9 cellular contexts compared by ENCODE assay signal in the genomic region with DNA sequence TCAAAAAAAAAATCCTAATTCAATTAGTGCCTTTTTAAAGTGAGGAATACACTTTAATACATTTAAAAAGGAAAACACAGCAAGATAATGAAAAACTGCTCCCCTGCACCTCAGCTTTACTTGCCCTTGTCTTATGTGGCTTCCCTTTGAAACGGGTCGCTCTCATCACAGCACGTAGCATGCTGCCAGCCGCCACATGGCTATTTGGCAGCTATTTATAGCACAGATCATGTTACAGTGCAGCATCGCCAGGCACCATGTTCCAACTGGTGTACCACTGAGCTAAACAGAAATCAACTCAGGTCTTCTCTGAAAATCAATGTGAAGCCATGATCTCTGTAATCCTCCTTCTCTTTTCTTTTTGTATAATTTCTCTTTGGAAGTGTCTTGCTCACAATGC.
DNase-seq lines count a peak whose midpoint lies in the region; ATAC-seq and TF ChIP-seq lines count a peak whose summit lies in the region.
"Had no signal": no experiment of that assay in that cellular context is flagged by ENCODE, and none has a peak within 500 bp of the region (broad histone marks: within the 10 kb centered on the region; RNA-seq: fewer than 3 reads in every experiment).

No MANE protein-coding gene starts in this region.

- TF ChIP-seq CTCF in HFF-Myc (IDR thresholded peaks at IDR 0.05; ENCODE audit: low read depth, low read length, missing control alignments): no peak
- no peak for TF ChIP-seq CTCF in choroid plexus epithelial cell (conservative IDR thresholded peaks at IDR 0.05; ENCODE audit: low read depth, low read length)
- TF ChIP-seq CTCF in coronary artery (IDR thresholded peaks at IDR 0.05): no peak

- ATAC-seq in GM21576 (IDR thresholded peaks at IDR 0.05; ENCODE audit: unreplicated experiment): no peak
- ATAC-seq: stimulated activated naive CD8-positive, alpha-beta T cell treated with anti-CD3 and anti-CD28 coated beads, Interleukin-15, amount 100 ng/mL, for 72 hours had no signal

- H3K27ac ChIP-seq in coronary artery: no peak overlapping the region

- DNase-seq in HFF-Myc (ENCODE audit: extremely low read depth, low read depth) (peak; percentile 14), NCI-H446 (lab: John Stamatoyannopoulos, UW) (peak; percentile 81 to 88), choroid plexus epithelial cell (ENCODE audit: low read depth) (peak; percentile 50), renal cortical epithelial cell (ENCODE audit: low read depth) (peak; percentile 26), coronary artery (ENCODE audit: low spot score) (no peak), KG1 (lab: John Stamatoyannopoulos, UW) (no peak)
- DNase-seq in activated CD8-positive, alpha-beta memory T cell treated with anti-CD3 and anti-CD28 coated beads for 24 hours: no peak
- DNase-seq: stimulated activated naive CD8-positive, alpha-beta T cell treated with anti-CD3 and anti-CD28 coated beads, Interleukin-15, amount 100 ng/mL, for 72 hours had no signal

- H3K4me3 ChIP-seq in HFF-Myc (replicated peaks; ENCODE audit: low read depth, low read length) (no peak overlapping the region), choroid plexus epithelial cell (ENCODE audit: low read depth, low read length) (no peak overlapping the region), coronary artery (no peak overlapping the region)

Comparison
In these comparisons a context has a peak if more than half of its experiments do, and no peak if none do; other contexts are left out.
1. DNase-seq: peak in HFF-Myc (single experiment), NCI-H446 (2 of 2), choroid plexus epithelial cell (single experiment) and renal cortical epithelial cell (single experiment); none in activated CD8-positive, alpha-beta memory T cell treated with anti-CD3 and anti-CD28 coated beads for 24 hours (single experiment), coronary artery (single experiment) and KG1 (single experiment).